In genomic region chr17:33099252-33099651, GRCh38 we compare ENCODE assay signal across 5 cellular contexts.
"Had no signal": no experiment of that assay in that cellular context is flagged by ENCODE, and none has a peak within 500 bp of the region (broad histone marks: within the 10 kb centered on the region; RNA-seq: fewer than 3 reads in every experiment).

No MANE protein-coding gene starts in this region.

- H2AFZ ChIP-seq: GM23338 had no signal

- ATAC-seq: GM23338, HepG2 had no signal

- H3K4me3 ChIP-seq: GM23338 had no signal

- DNase-seq: H9, HCEC 1CT had no signal

- H3K4me2 ChIP-seq: GM23338 had no signal

- H3K27ac ChIP-seq: HL-60 had no signal
